Comparison of ENCODE assay signal across 9 cellular contexts in genomic region chr2:120224256-120224655, GRCh38. TPM values are rescaled to one million over a fixed set of nuclear protein-coding genes. Genes with fewer than 3 reads are reported as not detected.
DNase-seq lines count a peak whose midpoint lies in the region; ATAC-seq and TF ChIP-seq lines count a peak whose summit lies in the region.
"Had no signal": no experiment of that assay in that cellular context is flagged by ENCODE, and none has a peak within 500 bp of the region (broad histone marks: within the 10 kb centered on the region; RNA-seq: fewer than 3 reads in every experiment).

No MANE protein-coding gene starts in this region.

- H3K27ac ChIP-seq in heart right ventricle (peak overlapping the region in 8 of 10 donors; percentile 82 to 99 (median 96)), right cardiac atrium (ENCODE audit: low read length) (no peak overlapping the region), upper lobe of right lung (no peak overlapping the region)
- H3K27ac ChIP-seq: SK-N-MC had no signal

- ATAC-seq in heart right ventricle (peak in 1 of 8 donors; percentile 5), right cardiac atrium (no peak), upper lobe of right lung (no peak), HG03139 (IDR thresholded peaks at IDR 0.05; ENCODE audit: unreplicated experiment) (no peak)
- ATAC-seq in activated naive CD8-positive, alpha-beta T cell treated with anti-CD3 and anti-CD28 coated beads, Interleukin-2, amount 10 ng/mL, durations not matched to agents 7 days and 5 days (ENCODE audit: low read depth) = no peak

- H3K4me3 ChIP-seq in heart right ventricle = peak overlapping the region in 7 of 10 donors; percentile 49 to 92 (median 70)
- no peak overlapping the region for H3K4me3 ChIP-seq in right cardiac atrium (ENCODE audit: low read length)
- H3K4me3 ChIP-seq in upper lobe of right lung = peak overlapping the region; percentile 77

- peaks cover 66% of the 10 kb centered on the region for H3K4me1 Mint-ChIP-seq in activated naive CD8-positive, alpha-beta T cell treated with anti-CD3 and anti-CD28 coated beads, Interleukin-2, amount 10 ng/mL, durations not matched to agents 7 days and 5 days
- peaks cover 29% of the 10 kb centered on the region for H3K4me1 Mint-ChIP-seq in mesothelial cell of epicardium

- peaks cover 4% of the 10 kb centered on the region for H3K9me3 Mint-ChIP-seq in activated naive CD8-positive, alpha-beta T cell treated with anti-CD3 and anti-CD28 coated beads, Interleukin-2, amount 10 ng/mL, durations not matched to agents 7 days and 5 days
- H3K9me3 Mint-ChIP-seq in mesothelial cell of epicardium = no peaks in the 10 kb centered on the region

- H3K27ac Mint-ChIP-seq in activated naive CD8-positive, alpha-beta T cell treated with anti-CD3 and anti-CD28 coated beads, Interleukin-2, amount 10 ng/mL, durations not matched to agents 7 days and 5 days = peak overlapping the region; percentile 84
- peak overlapping the region; percentile 43 for H3K27ac Mint-ChIP-seq in mesothelial cell of epicardium

- peaks cover 0 to 13% (median 0%) of the 10 kb centered on the region in 11 donors for H3K9me3 ChIP-seq in heart right ventricle
- H3K9me3 ChIP-seq in right cardiac atrium (ENCODE audit: control insufficient read depth, low read length) = no peaks in the 10 kb centered on the region
- no peaks in the 10 kb centered on the region for H3K9me3 ChIP-seq in upper lobe of right lung

- H3K4me1 ChIP-seq in heart right ventricle (peaks cover 5 to 49% (median 41%) of the 10 kb centered on the region in 9 donors), right cardiac atrium (ENCODE audit: control insufficient read depth, insufficient read depth, low read length) (no peaks in the 10 kb centered on the region), upper lobe of right lung (peaks cover 32% of the 10 kb centered on the region)

- intact Hi-C loops in heart right ventricle (cut with DNase I) = loop anchor here in 3 of 10 donors (5.0 to 10.0 kb wide), 2 partner anchors 88 to 91 kb away; no protein-coding TSS in a partner anchor
- intact Hi-C loops in right cardiac atrium (cut with DNase I) = loop anchor here in 1 of 4 donors (10.0 kb wide), 1 partner anchor 91 kb away; no protein-coding TSS in a partner anchor
- intact Hi-C loops in upper lobe of right lung (cut with DNase I) = loop anchor here (10.0 kb wide), 1 partner anchor 91 kb away; no protein-coding TSS in a partner anchor

- no peak for TF ChIP-seq CTCF in heart right ventricle (IDR thresholded peaks at IDR 0.05)
- no peak for TF ChIP-seq CTCF in mesothelial cell of epicardium (IDR thresholded peaks at IDR 0.05; ENCODE audit: unreplicated experiment)
- TF ChIP-seq CTCF in upper lobe of right lung (IDR thresholded peaks at IDR 0.05) = no peak

- H3K36me3 ChIP-seq in heart right ventricle (peaks cover 0 to 21% (median 0%) of the 10 kb centered on the region in 9 donors), upper lobe of right lung (no peaks in the 10 kb centered on the region)

- H3K4me3 Mint-ChIP-seq in activated naive CD8-positive, alpha-beta T cell treated with anti-CD3 and anti-CD28 coated beads, Interleukin-2, amount 10 ng/mL, durations not matched to agents 7 days and 5 days = peak overlapping the region; percentile 87
- peak overlapping the region; percentile 68 for H3K4me3 Mint-ChIP-seq in mesothelial cell of epicardium

- H3K27me3 ChIP-seq in heart right ventricle (no peaks in the 10 kb centered on the region), right cardiac atrium (ENCODE audit: control insufficient read depth, insufficient read depth) (no peaks in the 10 kb centered on the region), upper lobe of right lung (no peaks in the 10 kb centered on the region)

- 95 to 96% methylated on average over 13 of the region's 13 CpGs for WGBS in heart right ventricle, 2 donors
- WGBS in right cardiac atrium = 96% methylated on average over 13 of the region's 13 CpGs

- POLR2A ChIA-PET in activated naive CD8-positive, alpha-beta T cell treated with anti-CD3 and anti-CD28 coated beads, Interleukin-2, amount 10 ng/mL, durations not matched to agents 7 days and 5 days (lab: Charles Lee) = interaction anchor here (3.2 kb wide), 1 partner anchor 8 kb away, joined by 35 read pairs; no protein-coding TSS in a partner anchor

- H3K27me3 Mint-ChIP-seq in activated naive CD8-positive, alpha-beta T cell treated with anti-CD3 and anti-CD28 coated beads, Interleukin-2, amount 10 ng/mL, durations not matched to agents 7 days and 5 days = no peaks in the 10 kb centered on the region
- peaks cover 32% of the 10 kb centered on the region for H3K27me3 Mint-ChIP-seq in mesothelial cell of epicardium (ENCODE audit: low read depth)

- peaks cover 46% of the 10 kb centered on the region for H3K36me3 Mint-ChIP-seq in activated naive CD8-positive, alpha-beta T cell treated with anti-CD3 and anti-CD28 coated beads, Interleukin-2, amount 10 ng/mL, durations not matched to agents 7 days and 5 days
- H3K36me3 Mint-ChIP-seq in mesothelial cell of epicardium = peaks cover 25% of the 10 kb centered on the region

- DNase-seq in heart right ventricle (no peak), right cardiac atrium (no peak), mesothelial cell of epicardium (ENCODE audit: low spot score in 2 of 2, unreplicated experiment in 2 of 2) (no peak), upper lobe of right lung (peak; percentile 61), NCI-H1436 (lab: John Stamatoyannopoulos, UW) (no peak), glomerular visceral epithelial cell (ENCODE audit: extremely low spot score) (no peak)
- DNase-seq in activated naive CD8-positive, alpha-beta T cell treated with anti-CD3 and anti-CD28 coated beads, Interleukin-2, amount 10 ng/mL, durations not matched to agents 7 days and 5 days = peak; percentile 36

RNA-seq across cellular contexts. Expression of gene TMEM185B, which starts 1.1 kb away (rescaled TPM):
- total RNA-seq in heart right ventricle (10 to 100 TPM; 17.9 to 27.7 (median 23.4) TPM), right cardiac atrium (10 to 100 TPM; 19.7 to 27.5 (median 21.7) TPM), mesothelial cell of epicardium (27.8 to 28.6 TPM (median 27.9 TPM) in 3 replicates), upper lobe of right lung (26.6 TPM)
- polyA plus RNA-seq in heart right ventricle (10 to 100 TPM in 1 of 2 donors, 1 to 10 TPM in 1; 5.8 to 10.8 TPM), right cardiac atrium (13.2 TPM)
- 10 to 100 TPM; 23.4 to 26.2 TPM for total RNA-seq in activated naive CD8-positive, alpha-beta T cell treated with anti-CD3 and anti-CD28 coated beads, Interleukin-2, amount 10 ng/mL, durations not matched to agents 7 days and 5 days

RNA-seq across cellular contexts. Expression of gene RALB, which starts 28.4 kb away (rescaled TPM):
- 10 to 100 TPM; 37.0 to 53.8 (median 45.0) TPM for total RNA-seq in heart right ventricle
- polyA plus RNA-seq in heart right ventricle = 10 to 100 TPM; 21.9 to 68.1 TPM
- total RNA-seq in right cardiac atrium = 10 to 100 TPM; 44.2 to 57.0 (median 48.1) TPM
- 57.2 TPM for polyA plus RNA-seq in right cardiac atrium
- 10 to 100 TPM; 45.7 to 50.4 TPM for total RNA-seq in activated naive CD8-positive, alpha-beta T cell treated with anti-CD3 and anti-CD28 coated beads, Interleukin-2, amount 10 ng/mL, durations not matched to agents 7 days and 5 days
- 25.1 to 25.9 TPM (median 25.3 TPM) in 3 replicates for total RNA-seq in mesothelial cell of epicardium
- total RNA-seq in upper lobe of right lung = 65.9 TPM

Comparison
In these comparisons a context has a peak if more than half of its experiments do, and no peak if none do; other contexts are left out.
1. H3K27ac ChIP-seq: peak in heart right ventricle (8 of 10); none in right cardiac atrium (single experiment) and upper lobe of right lung (single experiment).
2. DNase-seq: peak in activated naive CD8-positive, alpha-beta T cell treated with anti-CD3 and anti-CD28 coated beads, Interleukin-2, amount 10 ng/mL, durations not matched to agents 7 days and 5 days (single experiment) and upper lobe of right lung (single experiment); none in heart right ventricle (0 of 2), right cardiac atrium (0 of 3), mesothelial cell of epicardium (0 of 2), NCI-H1436 (single experiment) and glomerular visceral epithelial cell (single experiment).